12 cellular contexts compared by ENCODE assay signal in the genomic region with DNA sequence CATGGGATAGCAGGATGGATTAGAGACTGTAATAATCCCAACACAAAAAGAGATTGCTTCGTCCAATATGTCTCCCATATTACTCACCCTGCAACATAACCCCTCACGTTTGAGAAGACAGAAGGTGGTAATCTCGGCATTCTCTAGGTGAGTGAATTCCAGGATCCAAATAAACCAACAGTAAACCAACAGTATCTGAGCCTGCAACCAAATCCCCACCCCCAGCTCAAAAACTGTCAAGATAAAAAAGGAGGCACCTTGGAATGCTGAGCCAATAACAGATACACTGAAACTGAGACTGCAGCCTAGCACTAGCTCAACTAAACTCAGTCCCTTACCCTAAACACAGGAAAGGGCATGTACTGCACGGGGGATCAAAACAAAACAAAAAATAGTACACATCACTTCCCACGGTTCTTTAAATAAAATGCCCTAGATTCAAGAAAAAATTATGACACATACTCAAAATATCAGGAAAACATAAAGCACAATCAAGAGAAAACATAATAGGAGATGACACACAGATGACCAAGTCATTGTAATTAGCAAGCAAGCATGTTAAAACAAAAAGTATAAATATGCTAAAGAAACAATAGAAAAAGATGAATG. TPM values are rescaled to one million over a fixed set of nuclear protein-coding genes. Genes with fewer than 3 reads are reported as not detected.
DNase-seq lines count a peak whose midpoint lies in the region; ATAC-seq and TF ChIP-seq lines count a peak whose summit lies in the region.
"Had no signal": no experiment of that assay in that cellular context is flagged by ENCODE, and none has a peak within 500 bp of the region (broad histone marks: within the 10 kb centered on the region; RNA-seq: fewer than 3 reads in every experiment).

No MANE protein-coding gene starts in this region.

- no peak overlapping the region for H3K4me3 ChIP-seq in fibroblast of mammary gland (ENCODE audit: control insufficient read depth, low read depth, low read length)
- H3K4me3 ChIP-seq in suprapubic skin, result no peak overlapping the region
- H3K4me3 ChIP-seq: adrenal gland had no signal

- no peak for TF ChIP-seq EP300 in suprapubic skin (IDR thresholded peaks at IDR 0.05)

- H3K4me1 Mint-ChIP-seq in activated naive CD8-positive, alpha-beta T cell (ENCODE audit: low read depth), result peaks cover 50% of the 10 kb centered on the region

- peaks cover 4% of the 10 kb centered on the region for H3K4me1 ChIP-seq in suprapubic skin
- H3K4me1 ChIP-seq: adrenal gland had no signal

- H3K36me3 ChIP-seq in suprapubic skin, result peaks cover 15% of the 10 kb centered on the region
- H3K36me3 ChIP-seq: adrenal gland had no signal

- H3K27me3 Mint-ChIP-seq in activated naive CD8-positive, alpha-beta T cell, result no peaks in the 10 kb centered on the region

- no peak overlapping the region for H3K4me3 Mint-ChIP-seq in activated naive CD8-positive, alpha-beta T cell

- H3K27me3 ChIP-seq in suprapubic skin, result no peaks in the 10 kb centered on the region
- H3K27me3 ChIP-seq: adrenal gland had no signal

- 76% methylated on average over 5 of the region's 5 CpGs for WGBS in suprapubic skin

- no peak for ATAC-seq in GM21576 (IDR thresholded peaks at IDR 0.05; ENCODE audit: unreplicated experiment)

- TF ChIP-seq POLR2A in suprapubic skin (IDR thresholded peaks at IDR 0.05), result no peak

- peak overlapping the region; percentile 24 for H3K27ac Mint-ChIP-seq in activated naive CD8-positive, alpha-beta T cell

- no peaks in the 10 kb centered on the region for H3K9me3 Mint-ChIP-seq in activated naive CD8-positive, alpha-beta T cell (ENCODE audit: low read depth)

- no peaks in the 10 kb centered on the region for H3K9me3 ChIP-seq in suprapubic skin
- H3K9me3 ChIP-seq: adrenal gland had no signal

- peak; percentile 17 for DNase-seq in AG08395 (ENCODE audit: low spot score)
- peak; percentile 72 for DNase-seq in HCEC 1CT
- DNase-seq in fibroblast of mammary gland (ENCODE audit: low read depth), result peak; percentile 66
- DNase-seq in NCI-H1694 treated with DMSO at 0.1 percent for 48 hours (lab: John Stamatoyannopoulos, UW), result no peak
- no peak for DNase-seq in GM13977 (ENCODE audit: low spot score)
- no peak for DNase-seq in suprapubic skin (ENCODE audit: low spot score in 2 of 2)
- DNase-seq: adrenal gland, glutamatergic neuron, Kasumi-1, NCI-H2081 treated with DMSO at 0.1 percent for 48 hours had no signal

- no peak for TF ChIP-seq CTCF in fibroblast of mammary gland (conservative IDR thresholded peaks at IDR 0.05; ENCODE audit: control insufficient read depth, insufficient read depth, low read depth, low read length)
- TF ChIP-seq CTCF in GM13977 (IDR thresholded peaks at IDR 0.05; ENCODE audit: extremely low read depth, insufficient read depth, missing control alignments), result no peak
- no peak for TF ChIP-seq CTCF in suprapubic skin (IDR thresholded peaks at IDR 0.05)

- no peak overlapping the region for H3K27ac ChIP-seq in suprapubic skin
- H3K27ac ChIP-seq: adrenal gland had no signal

- H3K36me3 Mint-ChIP-seq in activated naive CD8-positive, alpha-beta T cell, result peaks cover 30% of the 10 kb centered on the region

- in situ Hi-C loops in GM13977 (cut with MboI; ENCODE audit: low pct_unique_long_range_greater_than_20kb, low sequenced_read_pairs, unreplicated experiment), result no loop called here

RNA-seq across cellular contexts. Expression of a gene that starts 28.0 kb away (rescaled TPM):
- total RNA-seq in suprapubic skin, result 10 to 100 TPM; 11.2 to 16.6 (median 14.3) TPM

RNA-seq across cellular contexts. Expression of a gene that starts 29.3 kb away (rescaled TPM):
- 10 to 100 TPM; 12.6 to 22.7 (median 18.2) TPM for total RNA-seq in suprapubic skin

Comparison
In these comparisons a context has a peak if more than half of its experiments do, and no peak if none do; other contexts are left out.
1. DNase-seq: peak in AG08395 (single experiment), HCEC 1CT (single experiment) and fibroblast of mammary gland (single experiment); none in NCI-H1694 treated with DMSO at 0.1 percent for 48 hours (single experiment), GM13977 (single experiment) and suprapubic skin (0 of 2).